17 cellular contexts compared by ENCODE assay signal in genomic region chrX:101040197-101040596, GRCh38. TPM values are rescaled to one million over a fixed set of nuclear protein-coding genes. Genes with fewer than 3 reads are reported as not detected.
DNase-seq lines count a peak whose midpoint lies in the region; ATAC-seq lines count a peak whose summit lies in the region.
"Had no signal": no experiment of that assay in that cellular context is flagged by ENCODE, and none has a peak within 500 bp of the region (broad histone marks: within the 10 kb centered on the region; RNA-seq: fewer than 3 reads in every experiment).

No MANE protein-coding gene starts in this region.

- no peak overlapping the region for H3K27ac Mint-ChIP-seq in activated CD4-positive, alpha-beta T cell treated with anti-CD3 and anti-CD28 coated beads for 36 hours
- no peak overlapping the region for H3K27ac Mint-ChIP-seq in activated CD4-positive, alpha-beta T cell treated with anti-CD3 and anti-CD28 coated beads, Interleukin-2, amount 10 ng/mL, durations not matched to agents 24 days and 14 days
- peak overlapping the region; percentile 55 for H3K27ac Mint-ChIP-seq in central memory CD8-positive, alpha-beta T cell (ENCODE audit: low read depth)
- no peak overlapping the region for H3K27ac Mint-ChIP-seq in immature natural killer cell

- no peaks in the 10 kb centered on the region for H3K9me3 Mint-ChIP-seq in activated CD4-positive, alpha-beta T cell treated with anti-CD3 and anti-CD28 coated beads for 36 hours (ENCODE audit: low read depth)
- no peaks in the 10 kb centered on the region for H3K9me3 Mint-ChIP-seq in activated CD4-positive, alpha-beta T cell treated with anti-CD3 and anti-CD28 coated beads, Interleukin-2, amount 10 ng/mL, durations not matched to agents 24 days and 14 days
- H3K9me3 Mint-ChIP-seq in central memory CD8-positive, alpha-beta T cell: no peaks in the 10 kb centered on the region
- no peaks in the 10 kb centered on the region for H3K9me3 Mint-ChIP-seq in immature natural killer cell
- H3K9me3 Mint-ChIP-seq: CD14-positive monocyte had no signal

- intact Hi-C loops in activated CD4-positive, alpha-beta T cell treated with anti-CD3 and anti-CD28 coated beads for 36 hours (cut with DNase I, micrococcal nuclease): no loop called here
- intact Hi-C loops in activated CD4-positive, alpha-beta T cell treated with anti-CD3 and anti-CD28 coated beads, Interleukin-2, amount 10 ng/mL, durations not matched to agents 24 days and 14 days (cut with micrococcal nuclease): no loop called here

- no peaks in the 10 kb centered on the region for H3K27me3 Mint-ChIP-seq in activated CD4-positive, alpha-beta T cell treated with anti-CD3 and anti-CD28 coated beads for 36 hours
- H3K27me3 Mint-ChIP-seq in activated CD4-positive, alpha-beta T cell treated with anti-CD3 and anti-CD28 coated beads, Interleukin-2, amount 10 ng/mL, durations not matched to agents 24 days and 14 days: no peaks in the 10 kb centered on the region
- no peaks in the 10 kb centered on the region for H3K27me3 Mint-ChIP-seq in central memory CD8-positive, alpha-beta T cell
- H3K27me3 Mint-ChIP-seq in immature natural killer cell (ENCODE audit: low read depth in 3 of 3): no peaks in the 10 kb centered on the region

- H3K4me3 Mint-ChIP-seq in activated CD4-positive, alpha-beta T cell treated with anti-CD3 and anti-CD28 coated beads for 36 hours: no peak overlapping the region
- no peak overlapping the region for H3K4me3 Mint-ChIP-seq in activated CD4-positive, alpha-beta T cell treated with anti-CD3 and anti-CD28 coated beads, Interleukin-2, amount 10 ng/mL, durations not matched to agents 24 days and 14 days
- H3K4me3 Mint-ChIP-seq in central memory CD8-positive, alpha-beta T cell: no peak overlapping the region
- H3K4me3 Mint-ChIP-seq in immature natural killer cell: no peak overlapping the region
- H3K4me3 Mint-ChIP-seq: CD14-positive monocyte had no signal

- H3K36me3 Mint-ChIP-seq in activated CD4-positive, alpha-beta T cell treated with anti-CD3 and anti-CD28 coated beads for 36 hours (ENCODE audit: low read depth): peaks cover 28% of the 10 kb centered on the region
- H3K36me3 Mint-ChIP-seq in activated CD4-positive, alpha-beta T cell treated with anti-CD3 and anti-CD28 coated beads, Interleukin-2, amount 10 ng/mL, durations not matched to agents 24 days and 14 days (ENCODE audit: low read depth): peaks cover 36% of the 10 kb centered on the region
- peaks cover 37% of the 10 kb centered on the region for H3K36me3 Mint-ChIP-seq in central memory CD8-positive, alpha-beta T cell (ENCODE audit: insufficient read depth)
- peaks cover 0 to 16% (median 4%) of the 10 kb centered on the region in 3 donors for H3K36me3 Mint-ChIP-seq in immature natural killer cell

- CTCF ChIA-PET in activated CD4-positive, alpha-beta T cell treated with anti-CD3 and anti-CD28 coated beads for 36 hours (lab: Charles Lee): interaction anchor here (0.6 to 1.1 kb wide), 2 partner anchors 52 to 200 kb away, joined by 3 read pairs; no protein-coding TSS in a partner anchor

- peaks cover 6% of the 10 kb centered on the region for H3K4me1 Mint-ChIP-seq in activated CD4-positive, alpha-beta T cell treated with anti-CD3 and anti-CD28 coated beads for 36 hours
- no peaks in the 10 kb centered on the region for H3K4me1 Mint-ChIP-seq in activated CD4-positive, alpha-beta T cell treated with anti-CD3 and anti-CD28 coated beads, Interleukin-2, amount 10 ng/mL, durations not matched to agents 24 days and 14 days
- H3K4me1 Mint-ChIP-seq in central memory CD8-positive, alpha-beta T cell: no peaks in the 10 kb centered on the region
- H3K4me1 Mint-ChIP-seq in immature natural killer cell: no peaks in the 10 kb centered on the region
- H3K4me1 Mint-ChIP-seq: CD14-positive monocyte had no signal

- POLR2A ChIA-PET in activated CD4-positive, alpha-beta T cell treated with anti-CD3 and anti-CD28 coated beads for 36 hours (lab: Charles Lee): interaction anchor here (0.6 kb wide), 1 partner anchor 21 kb away, joined by 3 read pairs; no protein-coding TSS in a partner anchor

- DNase-seq in activated CD4-positive, alpha-beta T cell treated with anti-CD3 and anti-CD28 coated beads for 36 hours: peak; percentile 5
- DNase-seq in activated CD4-positive, alpha-beta T cell treated with anti-CD3 and anti-CD28 coated beads, Interleukin-2, amount 10 ng/mL, durations not matched to agents 24 days and 14 days: no peak
- DNase-seq in AG08395 (ENCODE audit: low spot score) (peak; percentile 12), immature natural killer cell (no peak), SK-N-DZ (ENCODE audit: low spot score) (no peak)
- DNase-seq in central memory CD8-positive, alpha-beta T cell (ENCODE audit: low spot score in 2 of 2): no peak
- DNase-seq: 8988T, Caco-2, Kasumi-1, NCI-H187 treated with DMSO at 0.1 percent for 48 hours, NCI-H2171, NCI-H510A treated with DMSO at 0.1 percent for 48 hours had no signal

- peak; percentile 84 for ATAC-seq in activated CD4-positive, alpha-beta T cell treated with anti-CD3 and anti-CD28 coated beads for 36 hours
- ATAC-seq in GM18868 (IDR thresholded peaks at IDR 0.05; ENCODE audit: unreplicated experiment) (peak; percentile 67), GM21737 (IDR thresholded peaks at IDR 0.05; ENCODE audit: unreplicated experiment) (no peak)
- no peak for ATAC-seq in central memory CD8-positive, alpha-beta T cell (replicated peaks; ENCODE audit: extremely low read depth, poor library complexity, severe bottlenecking)
- ATAC-seq: Panc1, Right ventricle myocardium inferior had no signal

RNA-seq across cellular contexts. Expression of gene TRMT2B, which starts 11.7 kb away (rescaled TPM):
- total RNA-seq in activated CD4-positive, alpha-beta T cell treated with anti-CD3 and anti-CD28 coated beads for 36 hours: 10 to 100 TPM; 20.6 to 24.3 TPM
- total RNA-seq in activated CD4-positive, alpha-beta T cell treated with anti-CD3 and anti-CD28 coated beads, Interleukin-2, amount 10 ng/mL, durations not matched to agents 24 days and 14 days: 19.7 and 19.8 TPM in 2 replicates
- 10 to 100 TPM; 33.4 to 65.8 (median 36.3) TPM for polyA plus RNA-seq in immature natural killer cell
- 18.2 and 22.7 TPM in 2 replicates for polyA plus RNA-seq in SK-N-DZ (2014; cell fraction: cytosol; rRNA removed)
- 7.1 and 14.1 TPM in 2 replicates for polyA plus RNA-seq in SK-N-DZ (2014; cell fraction: nucleus; rRNA removed)

RNA-seq across cellular contexts. Expression of gene TMEM35A, which starts 38.5 kb away (rescaled TPM):
- total RNA-seq in activated CD4-positive, alpha-beta T cell treated with anti-CD3 and anti-CD28 coated beads for 36 hours: not detected
- total RNA-seq in activated CD4-positive, alpha-beta T cell treated with anti-CD3 and anti-CD28 coated beads, Interleukin-2, amount 10 ng/mL, durations not matched to agents 24 days and 14 days: not detected in 2 replicates
- not detected for polyA plus RNA-seq in immature natural killer cell
- polyA plus RNA-seq in SK-N-DZ (2014; cell fraction: cytosol; rRNA removed): 6.7 and 8.9 TPM in 2 replicates
- polyA plus RNA-seq in SK-N-DZ (2014; cell fraction: nucleus; rRNA removed): 2.4 and 3.0 TPM in 2 replicates
- total RNA-seq: Caco-2 had no signal
- polyA plus RNA-seq: CD14-positive monocyte had no signal

RNA-seq across cellular contexts. Expression of gene CENPI, which starts 57.8 kb away (rescaled TPM):
- 10 to 100 TPM; 19.6 to 20.6 TPM for total RNA-seq in activated CD4-positive, alpha-beta T cell treated with anti-CD3 and anti-CD28 coated beads for 36 hours
- total RNA-seq in activated CD4-positive, alpha-beta T cell treated with anti-CD3 and anti-CD28 coated beads, Interleukin-2, amount 10 ng/mL, durations not matched to agents 24 days and 14 days: 14.9 and 19.4 TPM in 2 replicates
- 1 to 10 TPM in 1 of 3 donors, under 1 TPM in 1, not detected in 1; 0.38 to 1.1 TPM for polyA plus RNA-seq in immature natural killer cell
- polyA plus RNA-seq in SK-N-DZ (2014; cell fraction: cytosol; rRNA removed): 17.7 and 27.6 TPM in 2 replicates
- 18.6 and 24.3 TPM in 2 replicates for polyA plus RNA-seq in SK-N-DZ (2014; cell fraction: nucleus; rRNA removed)

Comparison
In these comparisons a context has a peak if more than half of its experiments do, and no peak if none do; other contexts are left out.
1. DNase-seq: peak in activated CD4-positive, alpha-beta T cell treated with anti-CD3 and anti-CD28 coated beads for 36 hours (single experiment) and AG08395 (single experiment); none in activated CD4-positive, alpha-beta T cell treated with anti-CD3 and anti-CD28 coated beads, Interleukin-2, amount 10 ng/mL, durations not matched to agents 24 days and 14 days (single experiment), central memory CD8-positive, alpha-beta T cell (0 of 2), immature natural killer cell (0 of 3) and SK-N-DZ (single experiment).
2. ATAC-seq: peak in activated CD4-positive, alpha-beta T cell treated with anti-CD3 and anti-CD28 coated beads for 36 hours (single experiment) and GM18868 (single experiment); none in central memory CD8-positive, alpha-beta T cell (single experiment) and GM21737 (single experiment).